Comparison of ENCODE assay signal across 8 cellular contexts in genomic region chr3:4983739-4984510, GRCh38. TPM values are rescaled to one million over a fixed set of nuclear protein-coding genes. Genes with fewer than 3 reads are reported as not detected.
A peak's percentile ranks its signal among the peaks of the same experiment; 100 is the strongest.
DNase-seq lines count a peak whose midpoint lies in the region; ATAC-seq and TF ChIP-seq lines count a peak whose summit lies in the region.

No MANE protein-coding gene starts in this region.

- CTCF ChIA-PET in CD4-positive, alpha-beta T cell (lab: Charles Lee): interaction anchor here (0.7 to 2.2 kb wide), 10 partner anchors 25 to 1813 kb away, joined by 3 to 8 read pairs (median 6); no protein-coding TSS in a partner anchor
- CTCF ChIA-PET in activated CD4-positive, alpha-beta T cell treated with anti-CD3 and anti-CD28 coated beads for 36 hours (lab: Charles Lee): interaction anchor here (0.5 to 6.9 kb wide), 23 partner anchors 8 to 287 kb away, joined by 3 to 76 read pairs (median 4); no protein-coding TSS in a partner anchor
- CTCF ChIA-PET in naive thymus-derived CD4-positive, alpha-beta T cell (lab: Charles Lee): interaction anchor here (0.9 to 1.9 kb wide), 2 partner anchors 40 to 272 kb away, joined by 3 to 10 read pairs; no protein-coding TSS in a partner anchor

- no peaks in the 10 kb centered on the region for H3K9me3 ChIP-seq in CD4-positive, alpha-beta T cell (ENCODE audit: control insufficient read depth, low read length)
- no peaks in the 10 kb centered on the region for H3K9me3 ChIP-seq in HUES64 (ENCODE audit: insufficient read depth, low read depth, low read length)
- H3K9me3 ChIP-seq in naive thymus-derived CD4-positive, alpha-beta T cell (ENCODE audit: control insufficient read depth in 2 of 3, low read length in 3 of 3): no peaks in the 10 kb centered on the region

- no peaks in the 10 kb centered on the region for H3K27me3 ChIP-seq in CD4-positive, alpha-beta T cell (ENCODE audit: control insufficient read depth, insufficient read depth, low read length)
- H3K27me3 ChIP-seq in HUES64 (ENCODE audit: insufficient read depth, low read length): peaks cover 9% of the 10 kb centered on the region
- H3K27me3 ChIP-seq in naive thymus-derived CD4-positive, alpha-beta T cell (ENCODE audit: control insufficient read depth in 2 of 2, insufficient read depth in 2 of 2, low read length in 2 of 2): no peaks in the 10 kb centered on the region

- peaks cover 31% of the 10 kb centered on the region for H3K36me3 ChIP-seq in HUES64 (ENCODE audit: insufficient read depth, low read length)
- H3K36me3 ChIP-seq in naive thymus-derived CD4-positive, alpha-beta T cell (ENCODE audit: control insufficient read depth in 2 of 3, insufficient read depth in 3 of 3, low read length in 3 of 3): peaks cover 0 to 10% (median 8%) of the 10 kb centered on the region in 3 experiments

- H3K4me1 ChIP-seq in HUES64 (ENCODE audit: insufficient read depth, low read length): peaks cover 42% of the 10 kb centered on the region
- peaks cover 33 to 56% of the 10 kb centered on the region in 2 donors for H3K4me1 ChIP-seq in naive thymus-derived CD4-positive, alpha-beta T cell (ENCODE audit: control insufficient read depth in 2 of 2, insufficient read depth in 2 of 2, low read length in 2 of 2)

- POLR2A ChIA-PET in CD4-positive, alpha-beta T cell (lab: Charles Lee): interaction anchor here (0.7 to 2.8 kb wide), 13 partner anchors 9 to 255 kb away, joined by 3 to 16 read pairs (median 4); no protein-coding TSS in a partner anchor
- POLR2A ChIA-PET in activated CD4-positive, alpha-beta T cell treated with anti-CD3 and anti-CD28 coated beads for 36 hours (lab: Charles Lee): interaction anchor here (0.6 to 2.4 kb wide), 7 partner anchors 23 to 177 kb away, joined by 3 to 16 read pairs (median 4); no protein-coding TSS in a partner anchor
- POLR2A ChIA-PET in naive thymus-derived CD4-positive, alpha-beta T cell (lab: Charles Lee): interaction anchor here (0.5 to 0.7 kb wide), 2 partner anchors 170 to 1806 kb away, joined by 3 to 4 read pairs; no protein-coding TSS in a partner anchor

- H3K27me3 Mint-ChIP-seq in CD4-positive, alpha-beta T cell: no peaks in the 10 kb centered on the region
- no peaks in the 10 kb centered on the region for H3K27me3 Mint-ChIP-seq in activated CD4-positive, alpha-beta T cell treated with anti-CD3 and anti-CD28 coated beads for 36 hours
- peaks cover 0 to 2% (median 0%) of the 10 kb centered on the region in 5 donors for H3K27me3 Mint-ChIP-seq in naive thymus-derived CD4-positive, alpha-beta T cell

- peak overlapping the region; percentile 62 for H3K27ac ChIP-seq in CD4-positive, alpha-beta T cell (ENCODE audit: low read depth, low read length)
- H3K27ac ChIP-seq in HUES64 (ENCODE audit: low read depth, low read length) (peak overlapping the region; percentile 8; the same call in 1 of the 2 replicates), substantia nigra (ENCODE audit: low read depth, low read length, poor library complexity, severe bottlenecking) (peak overlapping the region; percentile 54)
- peak overlapping the region; percentile 46 for H3K27ac ChIP-seq in naive thymus-derived CD4-positive, alpha-beta T cell (ENCODE audit: low read depth, low read length)

- no peak for TF ChIP-seq CTCF in CD4-positive, alpha-beta T cell (IDR thresholded peaks at IDR 0.05)

- peak; percentile 45 to 82 (median 66) for DNase-seq in CD4-positive, alpha-beta T cell
- peak; percentile 85 for DNase-seq in activated CD4-positive, alpha-beta T cell treated with anti-CD3 and anti-CD28 coated beads for 36 hours
- DNase-seq in dedifferentiated amniotic fluid mesenchymal stem cell (ENCODE audit: extremely low spot score) (peak; percentile 65), substantia nigra (lab: John Stamatoyannopoulos, UW) (peak in 11 of 49 donors; percentile 12 to 47 (median 34)), mucosa of gallbladder (ENCODE audit: low spot score) (no peak)
- peak in 5 of 9 donors; percentile 13 to 68 (median 35) for DNase-seq in naive thymus-derived CD4-positive, alpha-beta T cell

- peak overlapping the region; percentile 83 for H3K4me3 Mint-ChIP-seq in CD4-positive, alpha-beta T cell
- H3K4me3 Mint-ChIP-seq in activated CD4-positive, alpha-beta T cell treated with anti-CD3 and anti-CD28 coated beads for 36 hours: peak overlapping the region; percentile 93
- peak overlapping the region in 6 of 10 donors; percentile 5 to 100 (median 44) for H3K4me3 Mint-ChIP-seq in naive thymus-derived CD4-positive, alpha-beta T cell

- H3K9me3 Mint-ChIP-seq in CD4-positive, alpha-beta T cell: no peaks in the 10 kb centered on the region
- no peaks in the 10 kb centered on the region for H3K9me3 Mint-ChIP-seq in activated CD4-positive, alpha-beta T cell treated with anti-CD3 and anti-CD28 coated beads for 36 hours (ENCODE audit: low read depth)
- no peaks in the 10 kb centered on the region for H3K9me3 Mint-ChIP-seq in naive thymus-derived CD4-positive, alpha-beta T cell

- intact Hi-C loops in CD4-positive, alpha-beta T cell (cut with DNase I, micrococcal nuclease): loop anchor here in 1 of 2 experiments (2.0 to 10.0 kb wide), 4 partner anchors 43 to 272 kb away; no protein-coding TSS in a partner anchor
- intact Hi-C loops in activated CD4-positive, alpha-beta T cell treated with anti-CD3 and anti-CD28 coated beads for 36 hours (cut with DNase I, micrococcal nuclease): loop anchor here (1.0 to 2.0 kb wide), 4 partner anchors 22 to 42 kb away; no protein-coding TSS in a partner anchor
- intact Hi-C loops in naive thymus-derived CD4-positive, alpha-beta T cell (cut with micrococcal nuclease): loop anchor here in 1 of 2 donors (10.0 kb wide), 1 partner anchor 489 kb away; the partner anchor contains the start of gene ITPR1

- 29% methylated on average over 16 of the region's 16 CpGs for WGBS in HUES64

- H3K36me3 Mint-ChIP-seq in CD4-positive, alpha-beta T cell (ENCODE audit: low read depth): peaks cover 40% of the 10 kb centered on the region
- H3K36me3 Mint-ChIP-seq in activated CD4-positive, alpha-beta T cell treated with anti-CD3 and anti-CD28 coated beads for 36 hours (ENCODE audit: low read depth): peaks cover 67% of the 10 kb centered on the region
- H3K36me3 Mint-ChIP-seq in naive thymus-derived CD4-positive, alpha-beta T cell: peaks cover 3 to 65% (median 5%) of the 10 kb centered on the region in 5 donors

- H3K4me3 ChIP-seq in HUES64 (ENCODE audit: low read length): peak overlapping the region; percentile 5; the same call in 1 of the 2 replicates
- H3K4me3 ChIP-seq in naive thymus-derived CD4-positive, alpha-beta T cell (ENCODE audit: low read length): peak overlapping the region; percentile 12

- ATAC-seq in CD4-positive, alpha-beta T cell (ENCODE audit: poor library complexity): peak; percentile 63
- peak; percentile 50 for ATAC-seq in GM21360 (IDR thresholded peaks at IDR 0.05; ENCODE audit: unreplicated experiment)
- ATAC-seq in activated CD4-positive, alpha-beta T cell treated with anti-CD3 and anti-CD28 coated beads for 36 hours: peak; percentile 48
- ATAC-seq in naive thymus-derived CD4-positive, alpha-beta T cell: peak; percentile 45

- peaks cover 63% of the 10 kb centered on the region for H3K4me1 Mint-ChIP-seq in CD4-positive, alpha-beta T cell (ENCODE audit: low read depth)
- peaks cover 53% of the 10 kb centered on the region for H3K4me1 Mint-ChIP-seq in activated CD4-positive, alpha-beta T cell treated with anti-CD3 and anti-CD28 coated beads for 36 hours
- peaks cover 27 to 61% (median 50%) of the 10 kb centered on the region in 7 donors for H3K4me1 Mint-ChIP-seq in naive thymus-derived CD4-positive, alpha-beta T cell

- no peak overlapping the region; the same call in 1 of the 2 replicates for H3K9ac ChIP-seq in HUES64 (ENCODE audit: low read depth, low read length)

- H3K27ac Mint-ChIP-seq in CD4-positive, alpha-beta T cell: peak overlapping the region; percentile 92
- H3K27ac Mint-ChIP-seq in activated CD4-positive, alpha-beta T cell treated with anti-CD3 and anti-CD28 coated beads for 36 hours: peak overlapping the region; percentile 89
- H3K27ac Mint-ChIP-seq in naive thymus-derived CD4-positive, alpha-beta T cell: peak overlapping the region in 8 of 9 donors; percentile 23 to 90 (median 73)

RNA-seq across cellular contexts. Expression of gene BHLHE40, which starts 4.7 kb away (rescaled TPM):
- 100 to 1,000 TPM; 167 to 182 TPM for total RNA-seq in CD4-positive, alpha-beta T cell
- 2.3 TPM for polyA plus RNA-seq in HUES64 (2013, experiment 1 of 2)
- polyA plus RNA-seq in HUES64 (2013, experiment 2 of 2): 2.5 TPM
- 100 to 1,000 TPM; 258 to 273 TPM for total RNA-seq in activated CD4-positive, alpha-beta T cell treated with anti-CD3 and anti-CD28 coated beads for 36 hours
- total RNA-seq in naive thymus-derived CD4-positive, alpha-beta T cell: 100 to 1,000 TPM in 2 of 5 experiments, 10 to 100 TPM in 1, 1 to 10 TPM in 2; 3.9 to 383 (median 71.2) TPM
- polyA plus RNA-seq in naive thymus-derived CD4-positive, alpha-beta T cell: 1 to 10 TPM in 1 of 2 donors, under 1 TPM in 1; 0.82 to 3.1 TPM
- 56.5 TPM for total RNA-seq in mucosa of gallbladder

Comparison
In these comparisons a context has a peak if more than half of its experiments do, and no peak if none do; other contexts are left out.
1. H3K27ac ChIP-seq: peak in every context shown above with its lines; median percentile 62 in CD4-positive, alpha-beta T cell; 54 in substantia nigra; 46 in naive thymus-derived CD4-positive, alpha-beta T cell; 8 in HUES64.